ENCODE assay signal across 9 cellular contexts in genomic region chr19:35114656-35115537, GRCh38. TPM values are rescaled to one million over a fixed set of nuclear protein-coding genes. Genes with fewer than 3 reads are reported as not detected.
DNase-seq lines count a peak whose midpoint lies in the region; ATAC-seq and TF ChIP-seq lines count a peak whose summit lies in the region.
"Had no signal": no experiment of that assay in that cellular context is flagged by ENCODE, and none has a peak within 500 bp of the region (broad histone marks: within the 10 kb centered on the region; RNA-seq: fewer than 3 reads in every experiment).

No MANE protein-coding gene starts in this region.

- H3K27ac ChIP-seq in duodenal mucosa (ENCODE audit: low read depth, low read length) (peak overlapping the region; percentile 61), left lung (peak overlapping the region; percentile 53)

- DNase-seq in GM03348 (ENCODE audit: low spot score) (peak; percentile 86), NAMALWA (ENCODE audit: low spot score) (peak; percentile 77), left lung (peak; percentile 56 to 86)
- DNase-seq in activated CD4-positive, alpha-beta T cell treated with anti-CD3 and anti-CD28 coated beads, Interleukin-2, amount 50 U/mL, for 4 hours, result peak; percentile 60
- peak; percentile 77 to 81 for DNase-seq in stimulated activated CD4-positive, alpha-beta T cell treated with anti-CD3 and anti-CD28 coated beads, Interleukin-2, amount 100 ng/mL, for 24 hours

- ATAC-seq in left lung (peak; percentile 71), GM19397 (IDR thresholded peaks at IDR 0.05; ENCODE audit: unreplicated experiment) (no peak), GM21576 (IDR thresholded peaks at IDR 0.05; ENCODE audit: unreplicated experiment) (no peak)

- intact Hi-C loops in left lung (cut with DNase I), result no loop called here

- peak overlapping the region; percentile 26 to 86 for H3K9ac ChIP-seq in duodenal mucosa (ENCODE audit: low read depth in 1 of 2, low read length in 2 of 2)

- TF ChIP-seq CTCF in left lung (IDR thresholded peaks at IDR 0.05), result peak; percentile 92 to 97

- H3K27me3 ChIP-seq in duodenal mucosa (ENCODE audit: control insufficient read depth in 1 of 2, insufficient read depth in 2 of 2, low read length in 2 of 2) (no peaks in the 10 kb centered on the region), left lung (peaks cover 0 to under 1% of the 10 kb centered on the region in 2 donors)

- H3K4me1 ChIP-seq in duodenal mucosa (ENCODE audit: control insufficient read depth in 1 of 2, insufficient read depth in 2 of 2, low read length in 2 of 2) (peaks cover 30 to 48% of the 10 kb centered on the region in 2 donors), left lung (peaks cover 0 to 22% of the 10 kb centered on the region in 2 donors)

- H3K4me3 ChIP-seq in duodenal mucosa (ENCODE audit: low read depth in 1 of 2, low read length in 2 of 2) (peak overlapping the region; percentile 67 to 91), left lung (peak overlapping the region; percentile 24 to 41)

- no peaks in the 10 kb centered on the region for H3K36me3 ChIP-seq in duodenal mucosa (ENCODE audit: control insufficient read depth in 1 of 2, insufficient read depth in 2 of 2, low read length in 2 of 2)
- no peaks in the 10 kb centered on the region for H3K36me3 ChIP-seq in left lung

- H3K9me3 ChIP-seq in duodenal mucosa (ENCODE audit: control insufficient read depth in 1 of 2, low read length in 2 of 2) (no peaks in the 10 kb centered on the region), left lung (no peaks in the 10 kb centered on the region)

RNA-seq across cellular contexts. Expression of gene FXYD3, which starts 0.7 kb away (rescaled TPM):
- 100 to 1,000 TPM in 1 of 2 donors, 10 to 100 TPM in 1; 88.4 to 207 TPM for total RNA-seq in left lung
- total RNA-seq: mononuclear cell had no signal

RNA-seq across cellular contexts. Expression of gene LGI4, which starts 20.0 kb away (rescaled TPM):
- total RNA-seq in left lung, result 1 to 10 TPM; 1.8 to 2.5 TPM

RNA-seq across cellular contexts. Expression of gene FXYD1, which starts 23.7 kb away (rescaled TPM):
- total RNA-seq in left lung, result 10 to 100 TPM; 20.1 to 24.0 TPM

RNA-seq across cellular contexts. Expression of gene FXYD7, which starts 28.2 kb away (rescaled TPM):
- not detected for total RNA-seq in left lung

RNA-seq across cellular contexts. Expression of gene FXYD5, which starts 39.6 kb away (rescaled TPM):
- total RNA-seq in left lung, result 100 to 1,000 TPM; 111 to 123 TPM
